Comparison of ENCODE assay signal across 8 cellular contexts in the genomic region with DNA sequence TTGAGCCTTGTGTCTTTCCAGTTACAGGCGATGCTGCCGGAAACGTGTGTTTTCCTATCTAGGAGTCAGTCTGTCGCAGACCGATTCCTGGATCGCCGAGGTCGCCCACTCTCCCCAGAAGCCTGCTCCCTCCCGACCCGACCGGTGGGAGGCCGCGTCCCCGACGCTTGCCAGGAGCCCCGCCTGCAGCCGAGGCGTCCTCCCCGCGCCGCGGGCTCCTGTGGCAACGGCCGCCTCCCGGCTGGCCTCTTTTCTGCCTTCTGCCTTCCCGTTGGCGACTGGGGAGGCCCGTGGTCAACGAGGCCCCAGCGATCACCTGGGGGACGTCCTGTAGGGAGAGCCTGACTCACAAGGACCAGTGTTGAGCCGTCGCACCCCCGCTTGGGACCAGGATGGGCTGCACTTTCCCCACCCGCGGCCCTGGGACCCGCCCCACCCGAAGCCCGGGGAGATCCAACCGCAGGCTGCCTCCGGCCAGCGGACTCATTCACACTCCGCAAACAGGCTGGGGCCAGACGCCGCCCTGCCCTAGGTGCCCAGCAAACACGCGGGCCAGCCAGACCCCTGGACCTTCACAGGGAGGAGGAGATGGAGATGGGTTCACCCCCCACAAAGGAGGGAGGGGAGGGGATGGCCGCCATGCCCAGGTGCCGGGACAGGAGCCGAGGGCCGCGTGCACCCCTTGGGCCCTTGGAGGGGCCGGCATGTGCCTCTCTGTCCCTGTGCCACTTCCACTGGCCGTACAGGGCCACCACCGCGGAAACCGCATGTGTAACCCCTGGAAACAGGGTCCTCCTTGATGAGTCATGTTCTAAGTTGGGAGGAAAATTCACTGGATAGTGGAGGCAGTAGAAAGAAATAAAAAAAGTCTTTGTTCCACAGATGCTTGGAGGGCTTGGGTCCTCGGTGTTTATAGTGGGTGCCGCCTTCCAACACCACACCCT. TPM values are rescaled to one million over a fixed set of nuclear protein-coding genes. Genes with fewer than 3 reads are reported as not detected.
DNase-seq lines count a peak whose midpoint lies in the region; ATAC-seq, FAIRE-seq and TF ChIP-seq lines count a peak whose summit lies in the region.

No MANE protein-coding gene starts in this region.

- FAIRE-seq in kidney (lab: Jason Lieb, UNC): no peak

- H3K4me1 ChIP-seq in kidney (ENCODE audit: control insufficient read depth in 1 of 2, insufficient read depth in 1 of 2, low read depth in 1 of 2, low read length in 2 of 2): peaks cover 0 to 17% of the 10 kb centered on the region in 2 donors

- H3K27ac Mint-ChIP-seq in T-helper 1 cell treated with Interleukin-12 subunit alpha and Interleukin-12 subunit beta and Interleukin-4 antibody, amounts not matched to agents 30 μg/mL and 1 μg/mL, for 36 hours: no peak overlapping the region
- peak overlapping the region; percentile 77 for H3K27ac Mint-ChIP-seq in stimulated activated effector memory CD8-positive, alpha-beta T cell treated with anti-CD3 and anti-CD28 coated beads, Interleukin-12 subunit alpha, Interleukin-12 subunit beta, amount 100 ng/mL, for 72 hours

- no peaks in the 10 kb centered on the region for H3K36me3 Mint-ChIP-seq in T-helper 1 cell treated with Interleukin-12 subunit alpha and Interleukin-12 subunit beta and Interleukin-4 antibody, amounts not matched to agents 30 μg/mL and 1 μg/mL, for 36 hours (ENCODE audit: low read depth)
- no peaks in the 10 kb centered on the region for H3K36me3 Mint-ChIP-seq in stimulated activated effector memory CD8-positive, alpha-beta T cell treated with anti-CD3 and anti-CD28 coated beads, Interleukin-12 subunit alpha, Interleukin-12 subunit beta, amount 100 ng/mL, for 72 hours

- DNase-seq in T-helper 1 cell (no peak), NCI-H226 (peak; percentile 64), cardiac fibroblast (ENCODE audit: low read depth in 2 of 2) (peak; percentile 71 to 75), kidney (peak; percentile 87), GOT3 (lab: John Stamatoyannopoulos, UW) (no peak)
- no peak for DNase-seq in stimulated activated effector memory CD8-positive, alpha-beta T cell treated with anti-CD3 and anti-CD28 coated beads, Interleukin-12 subunit alpha, Interleukin-12 subunit beta, amount 100 ng/mL, for 72 hours (ENCODE audit: low spot score in 2 of 2)

- H3K9me3 Mint-ChIP-seq in T-helper 1 cell treated with Interleukin-12 subunit alpha and Interleukin-12 subunit beta and Interleukin-4 antibody, amounts not matched to agents 30 μg/mL and 1 μg/mL, for 36 hours: no peaks in the 10 kb centered on the region
- H3K9me3 Mint-ChIP-seq in stimulated activated effector memory CD8-positive, alpha-beta T cell treated with anti-CD3 and anti-CD28 coated beads, Interleukin-12 subunit alpha, Interleukin-12 subunit beta, amount 100 ng/mL, for 72 hours: no peaks in the 10 kb centered on the region

- H3K9me3 ChIP-seq in kidney (ENCODE audit: control insufficient read depth in 1 of 2, low read length in 2 of 2): no peaks in the 10 kb centered on the region

- no peaks in the 10 kb centered on the region for H3K36me3 ChIP-seq in kidney (ENCODE audit: control insufficient read depth in 1 of 2, insufficient read depth in 2 of 2, low read length in 2 of 2)

- H3K4me3 ChIP-seq in cardiac fibroblast (replicated peaks in 1 of 2; ENCODE audit: low read depth in 2 of 2, low read length in 2 of 2): peak overlapping the region; percentile 19 to 47
- peak overlapping the region; percentile 56 to 63 for H3K4me3 ChIP-seq in kidney (ENCODE audit: low read length in 2 of 2)

- no peak for TF ChIP-seq CTCF in cardiac fibroblast (IDR thresholded peaks at IDR 0.05; ENCODE audit: low read depth, low read length)
- TF ChIP-seq CTCF in kidney (IDR thresholded peaks at IDR 0.05; ENCODE audit: borderline replicate concordance, extremely low read depth, insufficient read depth): no peak

- H3K27me3 Mint-ChIP-seq in T-helper 1 cell treated with Interleukin-12 subunit alpha and Interleukin-12 subunit beta and Interleukin-4 antibody, amounts not matched to agents 30 μg/mL and 1 μg/mL, for 36 hours (ENCODE audit: low read depth): peaks cover 36% of the 10 kb centered on the region

- intact Hi-C loops in kidney (cut with DNase I): loop anchor here (10.0 kb wide), 1 partner anchor 130 kb away; no protein-coding TSS in a partner anchor

- H3K4me3 Mint-ChIP-seq in T-helper 1 cell treated with Interleukin-12 subunit alpha and Interleukin-12 subunit beta and Interleukin-4 antibody, amounts not matched to agents 30 μg/mL and 1 μg/mL, for 36 hours: peak overlapping the region; percentile 80
- peak overlapping the region; percentile 77 for H3K4me3 Mint-ChIP-seq in stimulated activated effector memory CD8-positive, alpha-beta T cell treated with anti-CD3 and anti-CD28 coated beads, Interleukin-12 subunit alpha, Interleukin-12 subunit beta, amount 100 ng/mL, for 72 hours

- peak overlapping the region; percentile 78 to 89 for H3K27ac ChIP-seq in kidney (ENCODE audit: low read depth in 2 of 2, low read length in 2 of 2)

- H3K4me1 Mint-ChIP-seq in T-helper 1 cell treated with Interleukin-12 subunit alpha and Interleukin-12 subunit beta and Interleukin-4 antibody, amounts not matched to agents 30 μg/mL and 1 μg/mL, for 36 hours (ENCODE audit: low read depth): peaks cover 3% of the 10 kb centered on the region
- peaks cover 27% of the 10 kb centered on the region for H3K4me1 Mint-ChIP-seq in stimulated activated effector memory CD8-positive, alpha-beta T cell treated with anti-CD3 and anti-CD28 coated beads, Interleukin-12 subunit alpha, Interleukin-12 subunit beta, amount 100 ng/mL, for 72 hours

- peak; percentile 58 for ATAC-seq in stimulated activated effector memory CD8-positive, alpha-beta T cell treated with anti-CD3 and anti-CD28 coated beads, Interleukin-12 subunit alpha, Interleukin-12 subunit beta, amount 100 ng/mL, for 72 hours
- no peak for ATAC-seq in GM21381 (IDR thresholded peaks at IDR 0.05; ENCODE audit: unreplicated experiment)

- H3K9ac ChIP-seq in kidney (ENCODE audit: low read length in 2 of 2): peak overlapping the region; percentile 37 to 61

RNA-seq across cellular contexts. Expression of a gene that starts 7.2 kb away (rescaled TPM):
- total RNA-seq in kidney: 127 TPM
- 112 TPM for polyA plus RNA-seq in kidney (ENCODE audit: insufficient read depth, low read depth, low replicate concordance)

Comparison
In these comparisons a context has a peak if more than half of its experiments do, and no peak if none do; other contexts are left out.
1. DNase-seq: peak in NCI-H226 (single experiment), cardiac fibroblast (2 of 2) and kidney (single experiment); none in T-helper 1 cell (0 of 5), stimulated activated effector memory CD8-positive, alpha-beta T cell treated with anti-CD3 and anti-CD28 coated beads, Interleukin-12 subunit alpha, Interleukin-12 subunit beta, amount 100 ng/mL, for 72 hours (0 of 2) and GOT3 (single experiment).